In genomic region chr2:173763641-173764040, GRCh38 we compare ENCODE assay signal across 29 cellular contexts.
"Had no signal": no experiment of that assay in that cellular context is flagged by ENCODE, and none has a peak within 500 bp of the region (broad histone marks: within the 10 kb centered on the region; RNA-seq: fewer than 3 reads in every experiment).

No MANE protein-coding gene starts in this region.

- H3K4me3 ChIP-seq: breast epithelium, colonic mucosa, MG63, Peyer's patch, SJCRH30 had no signal

- ATAC-seq: activated CD8-positive, alpha-beta memory T cell treated with anti-CD3 and anti-CD28 coated beads, Interleukin-2, amount 10 ng/mL, durations not matched to agents 7 days and 5 days had no signal

- H3K27ac ChIP-seq: breast epithelium, colonic mucosa, KMS-11, Peyer's patch, RWPE1, SJCRH30, VCaP had no signal

- H3K27me3 Mint-ChIP-seq: activated naive CD4-positive, alpha-beta T cell treated with anti-CD3 and anti-CD28 coated beads, Interleukin-2, amount 50 U/mL, for 24 hours had no signal

- H3K4me1 ChIP-seq: breast epithelium, colonic mucosa, Peyer's patch, SJCRH30 had no signal

- H3K9me3 ChIP-seq: breast epithelium, colonic mucosa, MG63, Peyer's patch, SJCRH30, SK-N-SH had no signal

- H3K36me3 Mint-ChIP-seq: activated CD8-positive, alpha-beta memory T cell treated with anti-CD3 and anti-CD28 coated beads, Interleukin-2, amount 10 ng/mL, durations not matched to agents 7 days and 5 days; activated naive CD4-positive, alpha-beta T cell treated with anti-CD3 and anti-CD28 coated beads, Interleukin-2, amount 50 U/mL, for 24 hours had no signal

- H3K4me1 Mint-ChIP-seq: activated CD4-positive, alpha-beta memory T cell treated with anti-CD3 and anti-CD28 coated beads, Interleukin-2, amount 10 ng/mL, durations not matched to agents 7 days and 5 days; activated CD4-positive, alpha-beta T cell treated with anti-CD3 and anti-CD28 coated beads, Interleukin-2, amount 10 ng/mL, durations not matched to agents 7 days and 5 days; activated CD8-positive, alpha-beta memory T cell treated with anti-CD3 and anti-CD28 coated beads, Interleukin-2, amount 10 ng/mL, durations not matched to agents 7 days and 5 days; activated naive CD4-positive, alpha-beta T cell treated with anti-CD3 and anti-CD28 coated beads, Interleukin-2, amount 50 U/mL, for 24 hours had no signal

- H3K9me3 Mint-ChIP-seq: activated CD4-positive, alpha-beta memory T cell treated with anti-CD3 and anti-CD28 coated beads, Interleukin-2, amount 10 ng/mL, durations not matched to agents 7 days and 5 days; activated CD4-positive, alpha-beta T cell treated with anti-CD3 and anti-CD28 coated beads, Interleukin-2, amount 10 ng/mL, durations not matched to agents 7 days and 5 days; activated naive CD4-positive, alpha-beta T cell treated with anti-CD3 and anti-CD28 coated beads, Interleukin-2, amount 50 U/mL, for 24 hours; activated T-cell treated with anti-CD3 and anti-CD28 coated beads, Interleukin-2, amount 50 U/mL, for 24 hours; activated T-helper 1 cell treated with anti-CD3 and anti-CD28 coated beads, Interleukin-12 subunit alpha, Interleukin-12 subunit beta, Interleukin-2, Interleukin-4 antibody, amounts not matched to agents 30 ng/mL and 10 ng/mL and 1 ng/mL, durations not matched to agents 14 hours and 24 hours and 36 hours had no signal

- H3K9ac ChIP-seq: KMS-11, SK-N-SH had no signal

- H3K27ac Mint-ChIP-seq: activated CD4-positive, alpha-beta memory T cell treated with anti-CD3 and anti-CD28 coated beads, Interleukin-2, amount 10 ng/mL, durations not matched to agents 7 days and 5 days; activated CD4-positive, alpha-beta T cell treated with anti-CD3 and anti-CD28 coated beads, Interleukin-2, amount 10 ng/mL, durations not matched to agents 7 days and 5 days; activated CD8-positive, alpha-beta memory T cell treated with anti-CD3 and anti-CD28 coated beads, Interleukin-2, amount 10 ng/mL, durations not matched to agents 7 days and 5 days; activated T-cell treated with anti-CD3 and anti-CD28 coated beads, Interleukin-2, amount 50 U/mL, for 24 hours; activated T-helper 1 cell treated with anti-CD3 and anti-CD28 coated beads, Interleukin-12 subunit alpha, Interleukin-12 subunit beta, Interleukin-2, Interleukin-4 antibody, amounts not matched to agents 30 ng/mL and 10 ng/mL and 1 ng/mL, durations not matched to agents 14 hours and 24 hours and 36 hours had no signal

- H3K27me3 ChIP-seq: breast epithelium, colonic mucosa, MG63, Peyer's patch, SJCRH30 had no signal

- H3K4me3 Mint-ChIP-seq: activated CD4-positive, alpha-beta memory T cell treated with anti-CD3 and anti-CD28 coated beads, Interleukin-2, amount 10 ng/mL, durations not matched to agents 7 days and 5 days; activated CD4-positive, alpha-beta T cell treated with anti-CD3 and anti-CD28 coated beads, Interleukin-2, amount 10 ng/mL, durations not matched to agents 7 days and 5 days; activated CD8-positive, alpha-beta memory T cell treated with anti-CD3 and anti-CD28 coated beads, Interleukin-2, amount 10 ng/mL, durations not matched to agents 7 days and 5 days; activated naive CD4-positive, alpha-beta T cell treated with anti-CD3 and anti-CD28 coated beads, Interleukin-2, amount 50 U/mL, for 24 hours; activated T-cell treated with anti-CD3 and anti-CD28 coated beads, Interleukin-2, amount 50 U/mL, for 24 hours; activated T-helper 1 cell treated with anti-CD3 and anti-CD28 coated beads, Interleukin-12 subunit alpha, Interleukin-12 subunit beta, Interleukin-2, Interleukin-4 antibody, amounts not matched to agents 30 ng/mL and 10 ng/mL and 1 ng/mL, durations not matched to agents 14 hours and 24 hours and 36 hours had no signal

- H3K36me3 ChIP-seq: breast epithelium, colonic mucosa, MG63, Peyer's patch, SJCRH30 had no signal

- DNase-seq: activated CD4-positive, alpha-beta memory T cell treated with anti-CD3 and anti-CD28 coated beads, Interleukin-2, amount 10 ng/mL, durations not matched to agents 7 days and 5 days; activated CD4-positive, alpha-beta T cell treated with anti-CD3 and anti-CD28 coated beads, Interleukin-2, amount 10 ng/mL, durations not matched to agents 7 days and 5 days; activated CD4-positive, CD25-positive, alpha-beta regulatory T cell; activated CD8-positive, alpha-beta memory T cell treated with anti-CD3 and anti-CD28 coated beads, Interleukin-2, amount 10 ng/mL, durations not matched to agents 7 days and 5 days; activated effector memory CD4-positive, alpha-beta T cell treated with Interleukin-2 at 50 U/mL for 16 hours; activated naive CD4-positive, alpha-beta T cell; activated T-cell treated with anti-CD3 and anti-CD28 coated beads, Interleukin-2, amount 50 U/mL, for 24 hours; aorta; caudate nucleus; colonic mucosa; MG63; MV-4-11; NCI-H1092 treated with DMSO at 0.1 percent for 48 hours; NCI-H1417 treated with DMSO at 0.1 percent for 48 hours; NCI-H1694 treated with DMSO at 0.1 percent for 48 hours; NCI-H2029 treated with DMSO at 0.1 percent for 48 hours; NCI-H524 treated with DMSO at 0.1 percent for 48 hours; NCI-H748 treated with DMSO at 0.1 percent for 48 hours; Peyer's patch; Right ventricle myocardium superior; SJCRH30; SK-N-SH; T-helper 1 cell had no signal

- H3K4me2 ChIP-seq: KMS-11, SK-N-SH had no signal
